ENCODE assay signal across 13 cellular contexts in the genomic region with DNA sequence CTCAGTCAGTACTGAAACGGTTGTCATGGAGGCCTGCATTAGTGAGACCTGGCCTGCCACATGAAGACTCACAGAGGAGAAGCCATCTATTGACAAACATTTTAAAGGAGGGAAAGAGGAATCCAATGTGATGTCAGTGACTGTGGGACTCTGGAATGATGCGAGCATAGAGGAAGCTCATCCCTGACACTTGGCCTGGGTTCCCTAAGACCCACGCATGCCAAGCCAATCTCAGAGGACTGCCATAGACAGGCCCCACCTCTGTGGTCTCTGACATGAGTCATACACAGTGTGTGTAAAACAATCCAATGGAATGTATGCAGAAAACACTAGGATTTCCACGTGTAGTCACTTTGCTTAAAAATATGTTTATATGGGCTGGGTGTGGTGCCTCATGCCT. TPM values are rescaled to one million over a fixed set of nuclear protein-coding genes. Genes with fewer than 3 reads are reported as not detected.
DNase-seq lines count a peak whose midpoint lies in the region; ATAC-seq and TF ChIP-seq lines count a peak whose summit lies in the region.
"Had no signal": no experiment of that assay in that cellular context is flagged by ENCODE, and none has a peak within 500 bp of the region (broad histone marks: within the 10 kb centered on the region; RNA-seq: fewer than 3 reads in every experiment).

No MANE protein-coding gene starts in this region.

- H3K4me3 ChIP-seq in fibroblast of the aortic adventitia (ENCODE audit: low read depth, low read length): no peak overlapping the region
- H3K4me3 ChIP-seq: ascending aorta had no signal

- H3K9me3 Mint-ChIP-seq in activated CD4-positive, alpha-beta T cell treated with anti-CD3 and anti-CD28 coated beads for 36 hours (ENCODE audit: low read depth): no peaks in the 10 kb centered on the region
- H3K9me3 Mint-ChIP-seq in activated CD4-positive, alpha-beta T cell treated with anti-CD3 and anti-CD28 coated beads, Interleukin-2, amount 10 ng/mL, durations not matched to agents 24 days and 14 days: no peaks in the 10 kb centered on the region

- POLR2A ChIA-PET in activated CD4-positive, alpha-beta T cell treated with anti-CD3 and anti-CD28 coated beads for 36 hours (lab: Charles Lee): no interaction called here

- peaks cover 12% of the 10 kb centered on the region for H3K4me1 Mint-ChIP-seq in activated CD4-positive, alpha-beta T cell treated with anti-CD3 and anti-CD28 coated beads for 36 hours
- peaks cover 6% of the 10 kb centered on the region for H3K4me1 Mint-ChIP-seq in activated CD4-positive, alpha-beta T cell treated with anti-CD3 and anti-CD28 coated beads, Interleukin-2, amount 10 ng/mL, durations not matched to agents 24 days and 14 days

- H3K36me3 Mint-ChIP-seq in activated CD4-positive, alpha-beta T cell treated with anti-CD3 and anti-CD28 coated beads for 36 hours (ENCODE audit: low read depth): peaks cover 14% of the 10 kb centered on the region
- H3K36me3 Mint-ChIP-seq in activated CD4-positive, alpha-beta T cell treated with anti-CD3 and anti-CD28 coated beads, Interleukin-2, amount 10 ng/mL, durations not matched to agents 24 days and 14 days (ENCODE audit: low read depth): peaks cover 5% of the 10 kb centered on the region

- no peak for TF ChIP-seq CTCF in fibroblast of the aortic adventitia (IDR thresholded peaks at IDR 0.05; ENCODE audit: insufficient read depth, low read length)

- CTCF ChIA-PET in activated CD4-positive, alpha-beta T cell treated with anti-CD3 and anti-CD28 coated beads for 36 hours (lab: Charles Lee): no interaction called here

- H3K4me3 Mint-ChIP-seq in activated CD4-positive, alpha-beta T cell treated with anti-CD3 and anti-CD28 coated beads for 36 hours: no peak overlapping the region
- H3K4me3 Mint-ChIP-seq in activated CD4-positive, alpha-beta T cell treated with anti-CD3 and anti-CD28 coated beads, Interleukin-2, amount 10 ng/mL, durations not matched to agents 24 days and 14 days: no peak overlapping the region

- peak; percentile 31 for ATAC-seq in activated CD4-positive, alpha-beta T cell treated with anti-CD3 and anti-CD28 coated beads for 36 hours
- ATAC-seq in GM21717 (IDR thresholded peaks at IDR 0.05; ENCODE audit: unreplicated experiment): no peak
- no peak for ATAC-seq in GM18909 (IDR thresholded peaks at IDR 0.05; ENCODE audit: poor library complexity, unreplicated experiment)
- ATAC-seq: sciatic nerve had no signal

- H3K27me3 Mint-ChIP-seq in activated CD4-positive, alpha-beta T cell treated with anti-CD3 and anti-CD28 coated beads for 36 hours: no peaks in the 10 kb centered on the region
- H3K27me3 Mint-ChIP-seq in activated CD4-positive, alpha-beta T cell treated with anti-CD3 and anti-CD28 coated beads, Interleukin-2, amount 10 ng/mL, durations not matched to agents 24 days and 14 days: no peaks in the 10 kb centered on the region

- H3K27ac Mint-ChIP-seq in activated CD4-positive, alpha-beta T cell treated with anti-CD3 and anti-CD28 coated beads for 36 hours: no peak overlapping the region
- H3K27ac Mint-ChIP-seq in activated CD4-positive, alpha-beta T cell treated with anti-CD3 and anti-CD28 coated beads, Interleukin-2, amount 10 ng/mL, durations not matched to agents 24 days and 14 days: no peak overlapping the region

- intact Hi-C loops in activated CD4-positive, alpha-beta T cell treated with anti-CD3 and anti-CD28 coated beads for 36 hours (cut with DNase I, micrococcal nuclease): no loop called here
- intact Hi-C loops in activated CD4-positive, alpha-beta T cell treated with anti-CD3 and anti-CD28 coated beads, Interleukin-2, amount 10 ng/mL, durations not matched to agents 24 days and 14 days (cut with micrococcal nuclease): no loop called here

- DNase-seq in activated CD4-positive, alpha-beta T cell treated with anti-CD3 and anti-CD28 coated beads for 36 hours: no peak
- DNase-seq in activated CD4-positive, alpha-beta T cell treated with anti-CD3 and anti-CD28 coated beads, Interleukin-2, amount 10 ng/mL, durations not matched to agents 24 days and 14 days: no peak
- peak; percentile 17 for DNase-seq in T1000 (lab: John Stamatoyannopoulos, UW)
- DNase-seq in fibroblast of the aortic adventitia (ENCODE audit: low read depth): peak; percentile 82
- peak; percentile 54 for DNase-seq in stromal cell of bone marrow (ENCODE audit: low read depth)
- DNase-seq in pons (ENCODE audit: low spot score): no peak
- DNase-seq: activated CD8-positive, alpha-beta memory T cell treated with anti-CD3 and anti-CD28 coated beads, Interleukin-2, amount 50 U/mL, for 4 hours; NCI-H446 treated with DMSO at 0.1 percent for 48 hours; RPMI8226 had no signal

RNA-seq across cellular contexts. Expression of a gene that starts 7.8 kb away (rescaled TPM):
- 10 to 100 TPM; 14.3 to 14.6 TPM for total RNA-seq in activated CD4-positive, alpha-beta T cell treated with anti-CD3 and anti-CD28 coated beads for 36 hours
- total RNA-seq in activated CD4-positive, alpha-beta T cell treated with anti-CD3 and anti-CD28 coated beads, Interleukin-2, amount 10 ng/mL, durations not matched to agents 24 days and 14 days: 19.1 and 19.5 TPM in 2 replicates
- total RNA-seq in fibroblast of the aortic adventitia (ENCODE audit: low replicate concordance): 21.9 and 36.2 TPM in 2 replicates

RNA-seq across cellular contexts. Expression of a gene that starts 52.3 kb away (rescaled TPM):
- 10 to 100 TPM; 25.2 to 27.6 TPM for total RNA-seq in activated CD4-positive, alpha-beta T cell treated with anti-CD3 and anti-CD28 coated beads for 36 hours
- 33.1 and 34.7 TPM in 2 replicates for total RNA-seq in activated CD4-positive, alpha-beta T cell treated with anti-CD3 and anti-CD28 coated beads, Interleukin-2, amount 10 ng/mL, durations not matched to agents 24 days and 14 days
- 15.9 and 17.1 TPM in 2 replicates for total RNA-seq in fibroblast of the aortic adventitia (ENCODE audit: low replicate concordance)

Comparison
In these comparisons a context has a peak if more than half of its experiments do, and no peak if none do; other contexts are left out.
1. DNase-seq: peak in T1000 (single experiment), fibroblast of the aortic adventitia (single experiment) and stromal cell of bone marrow (single experiment); none in activated CD4-positive, alpha-beta T cell treated with anti-CD3 and anti-CD28 coated beads for 36 hours (single experiment), activated CD4-positive, alpha-beta T cell treated with anti-CD3 and anti-CD28 coated beads, Interleukin-2, amount 10 ng/mL, durations not matched to agents 24 days and 14 days (single experiment) and pons (single experiment).